Comparison of ENCODE assay signal across 2 cellular contexts in the genomic region with DNA sequence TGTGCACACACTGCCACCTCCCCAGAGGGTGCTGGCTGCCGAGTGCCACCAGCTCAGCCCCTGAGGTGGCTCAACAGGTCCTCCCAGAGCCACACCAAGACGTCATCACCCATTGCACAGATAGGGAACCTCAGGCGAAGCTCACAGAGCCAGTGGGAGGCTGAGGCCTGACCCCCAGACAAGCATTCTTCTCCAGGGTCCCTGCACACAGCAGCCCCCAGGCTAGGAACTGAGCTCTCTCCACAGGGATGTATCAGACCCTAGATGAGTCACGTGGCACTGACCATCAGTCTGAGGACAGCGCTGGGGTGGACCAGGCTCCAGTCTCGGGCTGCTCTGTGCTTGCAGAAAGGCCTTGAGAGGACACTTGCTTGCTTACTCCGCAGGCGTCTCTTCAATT. TPM values are rescaled to one million over a fixed set of nuclear protein-coding genes. Genes with fewer than 3 reads are reported as not detected.
"Had no signal": no experiment of that assay in that cellular context is flagged by ENCODE, and none has a peak within 500 bp of the region (broad histone marks: within the 10 kb centered on the region; RNA-seq: fewer than 3 reads in every experiment).

No MANE protein-coding gene starts in this region.

RNA-seq across cellular contexts. Expression of a gene that starts 1.6 kb away (rescaled TPM):
- total RNA-seq: OCI-LY7 had no signal
- polyA plus RNA-seq: IgD-negative memory B cell had no signal
